Comparison of ENCODE assay signal across 17 cellular contexts in genomic region chr16:77987772-77988171, GRCh38. TPM values are rescaled to one million over a fixed set of nuclear protein-coding genes. Genes with fewer than 3 reads are reported as not detected.
"Had no signal": no experiment of that assay in that cellular context is flagged by ENCODE, and none has a peak within 500 bp of the region (broad histone marks: within the 10 kb centered on the region; RNA-seq: fewer than 3 reads in every experiment).

No MANE protein-coding gene starts in this region.

- H3K9me3 ChIP-seq: lower lobe of right lung, neutrophil, tibial artery had no signal

- H3K36me3 ChIP-seq: lower lobe of right lung, neutrophil, tibial artery had no signal

- ATAC-seq: activated CD8-positive, alpha-beta T cell treated with anti-CD3 and anti-CD28 coated beads, Interleukin-2, amount 10 ng/mL, durations not matched to agents 7 days and 5 days; effector memory CD8-positive, alpha-beta T cell; naive thymus-derived CD4-positive, alpha-beta T cell; WTC11 had no signal

- H3K4me1 ChIP-seq: lower lobe of right lung had no signal

- DNase-seq: activated CD4-positive, alpha-beta T cell treated with anti-CD3 and anti-CD28 coated beads for 48 hours; activated CD8-positive, alpha-beta memory T cell treated with anti-CD3 and anti-CD28 coated beads, Interleukin-2, amount 50 U/mL, for 48 hours; activated CD8-positive, alpha-beta T cell treated with anti-CD3 and anti-CD28 coated beads, Interleukin-2, amount 10 ng/mL, durations not matched to agents 7 days and 5 days; activated naive CD4-positive, alpha-beta T cell treated with Interleukin-2 at 50 U/mL for 16 hours; effector memory CD8-positive, alpha-beta T cell; hippocampal formation; lower lobe of right lung; naive thymus-derived CD4-positive, alpha-beta T cell; retina; tibial artery had no signal

- H3K27ac ChIP-seq: lower lobe of right lung, neutrophil had no signal

- H3K27me3 ChIP-seq: neutrophil, tibial artery had no signal

- H3K4me3 ChIP-seq: lower lobe of right lung, skin epidermis, tibial artery had no signal

RNA-seq across cellular contexts. Expression of gene CLEC3A, which starts 34.6 kb away (rescaled TPM):
- total RNA-seq: activated CD8-positive, alpha-beta T cell treated with anti-CD3 and anti-CD28 coated beads, Interleukin-2, amount 10 ng/mL, durations not matched to agents 7 days and 5 days; epithelial cell of proximal tubule; glomerular endothelial cell; kidney epithelial cell; lower lobe of right lung; naive thymus-derived CD4-positive, alpha-beta T cell; T-helper 1 cell treated with Interleukin-12 subunit alpha and Interleukin-12 subunit beta and Interleukin-4 antibody, amounts not matched to agents 30 ng/mL and 1 ng/mL, for 36 hours; WTC11 had no signal
